ENCODE assay signal across 15 cellular contexts in genomic region chr1:182262425-182262824, GRCh38.
DNase-seq lines count a peak whose midpoint lies in the region; ATAC-seq, FAIRE-seq and TF ChIP-seq lines count a peak whose summit lies in the region.
"Had no signal": no experiment of that assay in that cellular context is flagged by ENCODE, and none has a peak within 500 bp of the region (broad histone marks: within the 10 kb centered on the region; RNA-seq: fewer than 3 reads in every experiment).

No MANE protein-coding gene starts in this region.

- POLR2A ChIA-PET in K562 (lab: Yijun Ruan, JAX), result no interaction called here

- no peak overlapping the region for H3K9ac ChIP-seq in K562 (ENCODE audit: insufficient read depth in 1 of 2, low read depth in 2 of 2, low read length in 2 of 2)
- H3K9ac ChIP-seq: SK-N-SH had no signal

- TF ChIP-seq RAD21 in K562 (CRISPR knock-in tag; conservative IDR thresholded peaks at IDR 0.05 in 1 of 2, IDR thresholded peaks at IDR 0.05 in 1 of 2), result 0 out of 4 replicates have a peak, but pooled peaks of 1 of the 2 experiments have one; percentile 2

- no peak for ATAC-seq in CD4-positive, CD25-positive, alpha-beta regulatory T cell (ENCODE audit: low read depth in 2 of 2)
- peak; percentile 12; the same call in 2 of the 3 replicates for ATAC-seq in K562

- peaks cover 4% of the 10 kb centered on the region for H3K36me3 Mint-ChIP-seq in CD4-positive, CD25-positive, alpha-beta regulatory T cell

- FAIRE-seq in K562 (lab: Jason Lieb, UNC), result no peak
- FAIRE-seq: GM19239 had no signal

- no peaks in the 10 kb centered on the region for H3K36me3 ChIP-seq in CD4-positive, CD25-positive, alpha-beta regulatory T cell (ENCODE audit: control insufficient read depth, insufficient read depth, low read length)
- no peaks in the 10 kb centered on the region for H3K36me3 ChIP-seq in K562 (ENCODE audit: control insufficient read depth, insufficient read depth, low read length)

- H3K9me3 Mint-ChIP-seq in CD4-positive, CD25-positive, alpha-beta regulatory T cell, result no peaks in the 10 kb centered on the region
- H3K9me3 Mint-ChIP-seq: CD4-positive, alpha-beta T cell had no signal

- H2AFZ ChIP-seq in K562 (ENCODE audit: low read depth, low read length), result peak overlapping the region; percentile 63

- H3K27ac ChIP-seq in CD4-positive, CD25-positive, alpha-beta regulatory T cell (ENCODE audit: insufficient read depth, low read length, poor library complexity, severe bottlenecking), result no peak overlapping the region
- H3K27ac ChIP-seq in K562 (ENCODE audit: extremely low read depth, low read depth, low read length), result no peak overlapping the region

- H4K20me1 ChIP-seq in K562 (replicated peaks; ENCODE audit: control insufficient read depth, insufficient read depth, low read length), result no peaks in the 10 kb centered on the region

- DNase-seq in CD4-positive, CD25-positive, alpha-beta regulatory T cell, result no peak
- DNase-seq in KBM-7 (peak; percentile 38), SKM-1 (lab: John Stamatoyannopoulos, UW; ENCODE audit: unreplicated experiment) (peak; percentile 27), K562 (ENCODE audit: extremely low read depth in 1 of 4, low spot score in 3 of 4) (peak in 2 of 4 experiments; percentile 42 to 69), NCI-H1694 (lab: John Stamatoyannopoulos, UW) (no peak), OCI-M2 (lab: John Stamatoyannopoulos, UW; ENCODE audit: unreplicated experiment) (no peak), posterior cingulate gyrus (no peak), SIG-M5 treated with dmso at 0.1 percent for 504 hours (lab: John Stamatoyannopoulos, UW; ENCODE audit: unreplicated experiment) (no peak)
- DNase-seq: CD4-positive, alpha-beta T cell; DMS79; Kasumi-1; NCI-H1048; NCI-H69; SK-N-SH had no signal

- peak; percentile 59 for TF ChIP-seq EP300 in K562 (IDR thresholded peaks at IDR 0.05; ENCODE audit: low read length)

- CTCF ChIA-PET in K562 (lab: Yijun Ruan, JAX; ENCODE audit: low intra/inter-chr PET ratio), result no interaction called here

- H3K9me3 ChIP-seq in CD4-positive, CD25-positive, alpha-beta regulatory T cell (ENCODE audit: control insufficient read depth in 2 of 2, low read length in 2 of 2), result no peaks in the 10 kb centered on the region
- no peaks in the 10 kb centered on the region for H3K9me3 ChIP-seq in K562 (replicated peaks; ENCODE audit: control insufficient read depth, insufficient read depth, low read depth, low read length)
- H3K9me3 ChIP-seq: SK-N-SH had no signal

- in situ Hi-C loops in KBM-7 (cut with MboI; ENCODE audit: low pct_unique_long_range_greater_than_20kb, low sequenced_read_pairs) (no loop called here), K562 (cut with MboI) (no loop called here)

- peak overlapping the region; percentile 3 to 39 (median 15) for H3K27ac Mint-ChIP-seq in CD4-positive, CD25-positive, alpha-beta regulatory T cell
- H3K27ac Mint-ChIP-seq: CD4-positive, alpha-beta T cell had no signal

- WGBS in K562 (ENCODE audit: insufficient coverage, low coverage, missing lambda C conversion rate), result 6% methylated on average over 1 of the region's 1 CpG

- H3K4me1 ChIP-seq in CD4-positive, CD25-positive, alpha-beta regulatory T cell (ENCODE audit: control insufficient read depth, insufficient read depth, low read length, poor library complexity, severe bottlenecking), result peaks cover 22% of the 10 kb centered on the region
- H3K4me1 ChIP-seq in K562 (replicated peaks in 1 of 2; ENCODE audit: control insufficient read depth in 2 of 2, insufficient read depth in 2 of 2, low read length in 2 of 2), result peaks cover 24 to 45% of the 10 kb centered on the region in 2 experiments

- no peaks in the 10 kb centered on the region for H3K9me1 ChIP-seq in K562 (ENCODE audit: control insufficient read depth, insufficient read depth, low read length)

- peak overlapping the region in 1 of 4 donors; percentile 5 for H3K4me3 Mint-ChIP-seq in CD4-positive, CD25-positive, alpha-beta regulatory T cell
- H3K4me3 Mint-ChIP-seq: CD4-positive, alpha-beta T cell had no signal

- no TSS peak for BruUV-seq in K562 (replicated peaks; lab: Mats Ljungman, UMichigan)

- peaks cover 16 to 38% (median 25%) of the 10 kb centered on the region in 4 donors for H3K4me1 Mint-ChIP-seq in CD4-positive, CD25-positive, alpha-beta regulatory T cell

- no peak overlapping the region for H3K4me3 ChIP-seq in CD4-positive, CD25-positive, alpha-beta regulatory T cell (ENCODE audit: low read depth, low read length)
- H3K4me3 ChIP-seq in K562, result no peak overlapping the region

- TF ChIP-seq POLR2A in K562 (conservative IDR thresholded peaks at IDR 0.05), result no peak

- TF ChIP-seq CTCF in K562 (IDR thresholded peaks at IDR 0.05 in 2 of 3, conservative IDR thresholded peaks at IDR 0.05 in 1 of 3; ENCODE audit: insufficient read depth in 2 of 3, low read depth in 1 of 3, low read length in 3 of 3), result no peak

- H3K4me2 ChIP-seq in K562 (ENCODE audit: insufficient read depth, low read length), result peak overlapping the region; percentile 30; the same call in 1 of the 2 replicates
- H3K4me2 ChIP-seq: SK-N-SH had no signal

- H3K27me3 ChIP-seq in CD4-positive, CD25-positive, alpha-beta regulatory T cell (ENCODE audit: control insufficient read depth, insufficient read depth, low read length), result no peaks in the 10 kb centered on the region
- no peaks in the 10 kb centered on the region for H3K27me3 ChIP-seq in K562 (ENCODE audit: control insufficient read depth in 2 of 2, insufficient read depth in 2 of 2, low read length in 2 of 2)

- no peaks in the 10 kb centered on the region for H3K27me3 Mint-ChIP-seq in CD4-positive, CD25-positive, alpha-beta regulatory T cell
- H3K27me3 Mint-ChIP-seq: CD4-positive, alpha-beta T cell had no signal

- no peaks in the 10 kb centered on the region for H3K79me2 ChIP-seq in K562 (ENCODE audit: control insufficient read depth, insufficient read depth, low read length)

- intact Hi-C loops in K562 (cut with micrococcal nuclease), result loop anchor here (2.0 kb wide), 1 partner anchor 134 kb away; no protein-coding TSS in a partner anchor
- intact Hi-C loops in posterior cingulate gyrus (cut with DNase I), result no loop called here

TF ChIP-seq in K562, 482 proteins besides CTCF, POLR2A, EP300 and RAD21 (continues in another document):
- TF ChIP-seq POLR3A (IDR thresholded peaks at IDR 0.05; ENCODE audit: borderline replicate concordance, extremely low read depth, insufficient read depth, insufficient read length) (no peak), SFPQ (IDR thresholded peaks at IDR 0.05; ENCODE audit: low read depth, low read length) (no peak), ZNF408 (CRISPR knock-in tag; IDR thresholded peaks at IDR 0.05; ENCODE audit: low read depth) (no peak), RB1 (IDR thresholded peaks at IDR 0.05; ENCODE audit: low read depth) (no peak), ZNF699 (CRISPR knock-in tag; IDR thresholded peaks at IDR 0.05; ENCODE audit: insufficient replicate concordance) (no peak), ARID4B (CRISPR knock-in tag; IDR thresholded peaks at IDR 0.05) (no peak), TAL1 (IDR thresholded peaks at IDR 0.05) (peak; percentile 49; the same call in 1 of the 2 replicates), KDM5B (IDR thresholded peaks at IDR 0.05; ENCODE audit: insufficient replicate concordance, low read depth, low read length) (no peak), SIN3B (IDR thresholded peaks at IDR 0.05; ENCODE audit: low read depth) (no peak), ZNF57 (CRISPR knock-in tag; IDR thresholded peaks at IDR 0.05) (no peak)

Comparison
In these comparisons a context has a peak if more than half of its experiments do, and no peak if none do; other contexts are left out.
1. DNase-seq: peak in KBM-7 (single experiment) and SKM-1 (single experiment); none in CD4-positive, CD25-positive, alpha-beta regulatory T cell (0 of 3), NCI-H1694 (single experiment), OCI-M2 (single experiment), posterior cingulate gyrus (0 of 10) and SIG-M5 treated with dmso at 0.1 percent for 504 hours (single experiment).